In the genomic region with DNA sequence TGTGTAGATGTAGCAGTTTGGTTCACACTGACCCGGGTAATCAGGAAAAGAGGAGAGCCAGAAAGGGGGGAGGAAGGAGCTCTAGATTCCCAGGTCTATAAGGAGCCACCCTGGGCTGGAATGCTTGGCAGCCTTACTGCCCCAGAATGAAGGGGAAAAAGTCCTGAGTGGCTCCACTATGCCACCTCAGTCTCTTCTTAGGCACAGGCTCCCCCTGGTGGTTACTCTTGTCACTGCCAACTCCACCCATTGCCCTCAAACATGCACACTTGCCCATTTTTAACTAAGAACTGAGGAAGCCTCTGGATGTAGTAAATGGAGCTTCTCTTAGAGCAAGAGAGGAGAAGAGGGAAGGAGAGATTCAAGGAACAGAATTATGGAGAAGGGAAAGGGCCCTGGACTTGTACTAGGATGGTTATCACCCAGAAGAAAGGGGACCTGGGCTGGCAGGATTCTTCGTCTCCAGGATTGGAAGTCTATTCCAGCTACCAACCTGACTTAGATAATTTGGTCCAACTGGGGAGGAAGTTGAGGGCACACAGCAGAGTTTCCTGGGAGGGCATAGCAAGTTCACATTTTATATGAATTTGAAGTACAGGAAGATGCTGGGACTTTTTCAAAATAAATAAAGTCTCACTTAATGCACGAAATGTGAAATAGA, we compare ENCODE assay signal across 8 cellular contexts. TPM values are rescaled to one million over a fixed set of nuclear protein-coding genes. Genes with fewer than 3 reads are reported as not detected.
A peak's percentile ranks its signal among the peaks of the same experiment; 100 is the strongest.
DNase-seq lines count a peak whose midpoint lies in the region; ATAC-seq and TF ChIP-seq lines count a peak whose summit lies in the region.

No MANE protein-coding gene starts in this region.

- H3K36me3 Mint-ChIP-seq in endothelial cell (ENCODE audit: low read depth, unreplicated experiment): no peaks in the 10 kb centered on the region

- no peaks in the 10 kb centered on the region for H3K4me1 Mint-ChIP-seq in endothelial cell (ENCODE audit: unreplicated experiment)

- peaks cover 6% of the 10 kb centered on the region for H3K36me3 ChIP-seq in NT2/D1 (ENCODE audit: insufficient read depth, insufficient read length, low read length)
- H3K36me3 ChIP-seq in mucosa of descending colon (ENCODE audit: low read depth): no peaks in the 10 kb centered on the region

- H3K4me1 ChIP-seq in NT2/D1 (ENCODE audit: insufficient read depth, insufficient read length) (no peaks in the 10 kb centered on the region), mucosa of descending colon (ENCODE audit: low read depth) (peaks cover 4% of the 10 kb centered on the region)

- no peaks in the 10 kb centered on the region for H3K9me3 Mint-ChIP-seq in endothelial cell (ENCODE audit: unreplicated experiment)

- H3K27ac Mint-ChIP-seq in endothelial cell (ENCODE audit: unreplicated experiment): no peak overlapping the region

- peaks cover 5% of the 10 kb centered on the region for H3K27me3 Mint-ChIP-seq in endothelial cell (ENCODE audit: unreplicated experiment)

- intact Hi-C loops in mucosa of descending colon (cut with DNase I, micrococcal nuclease): no loop called here

- no peak overlapping the region for H3K4me3 Mint-ChIP-seq in endothelial cell (ENCODE audit: unreplicated experiment)

- peak; percentile 80 for TF ChIP-seq CTCF in endothelial cell (IDR thresholded peaks at IDR 0.05; ENCODE audit: unreplicated experiment)
- peak; percentile 83 for TF ChIP-seq CTCF in mucosa of descending colon (IDR thresholded peaks at IDR 0.05)

- no peaks in the 10 kb centered on the region for H3K9me3 ChIP-seq in NT2/D1 (ENCODE audit: insufficient read depth, low read length)
- no peaks in the 10 kb centered on the region for H3K9me3 ChIP-seq in mucosa of descending colon

- peak; percentile 59 for DNase-seq in DMS153 treated with DMSO at 0.1 percent for 48 hours (lab: John Stamatoyannopoulos, UW; ENCODE audit: unreplicated experiment)
- peak; percentile 96 for DNase-seq in HT-29 (ENCODE audit: low spot score)
- peak; percentile 61 for DNase-seq in NT2/D1 (ENCODE audit: low read depth, low spot score)
- DNase-seq in activated CD8-positive, alpha-beta memory T cell treated with anti-CD3 and anti-CD28 coated beads for 48 hours (ENCODE audit: low read depth in 2 of 3, low spot score in 2 of 3): peak; percentile 38 to 72 (median 58)
- peak; percentile 84 for DNase-seq in endothelial cell (ENCODE audit: low spot score)
- DNase-seq in mucosa of descending colon: peak in 2 of 3 donors; percentile 81 to 95
- DNase-seq in stimulated activated CD8-positive, alpha-beta memory T cell treated with anti-CD3 and anti-CD28 coated beads, Interleukin-4, amount 100 ng/mL, for 48 hours: peak; percentile 90

- ATAC-seq in mucosa of descending colon: peak; percentile 95
- ATAC-seq in HG03469 (IDR thresholded peaks at IDR 0.05; ENCODE audit: unreplicated experiment): no peak

- H3K27me3 ChIP-seq in NT2/D1 (ENCODE audit: insufficient read depth, insufficient read length): no peaks in the 10 kb centered on the region

- no peak overlapping the region for H3K9ac ChIP-seq in NT2/D1 (ENCODE audit: insufficient read length, low read depth)

- H3K4me3 ChIP-seq in NT2/D1 (ENCODE audit: insufficient read length, low read depth) (no peak overlapping the region), mucosa of descending colon (no peak overlapping the region)

RNA-seq across cellular contexts. Expression of a gene that starts 7.8 kb away (rescaled TPM):
- total RNA-seq in HT-29 (2014; rRNA removed; shearing (Covaris generic)): 42.1 and 47.5 TPM in 2 replicates
- total RNA-seq in endothelial cell (ENCODE audit: unreplicated experiment): 25.1 TPM
- 10 to 100 TPM; 17.8 to 21.4 (median 18.3) TPM for total RNA-seq in mucosa of descending colon

RNA-seq across cellular contexts. Expression of a gene that starts 17.0 kb away (rescaled TPM):
- 8.4 and 9.2 TPM in 2 replicates for total RNA-seq in HT-29 (2014; rRNA removed; shearing (Covaris generic))
- total RNA-seq in endothelial cell (ENCODE audit: unreplicated experiment): 20.5 TPM
- total RNA-seq in mucosa of descending colon: 10 to 100 TPM; 25.8 to 45.6 (median 28.1) TPM

RNA-seq across cellular contexts. Expression of a gene that starts 47.2 kb away (rescaled TPM):
- total RNA-seq in HT-29 (2014; rRNA removed; shearing (Covaris generic)): 37.4 and 40.3 TPM in 2 replicates
- total RNA-seq in endothelial cell (ENCODE audit: unreplicated experiment) (160 TPM), mucosa of descending colon (10 to 100 TPM; 32.3 to 92.2 (median 37.2) TPM)

RNA-seq across cellular contexts. Expression of a gene that starts 59.8 kb away (rescaled TPM):
- total RNA-seq in HT-29 (2014; rRNA removed; shearing (Covaris generic)): 41.8 and 51.2 TPM in 2 replicates
- total RNA-seq in endothelial cell (ENCODE audit: unreplicated experiment) (29.9 TPM), mucosa of descending colon (10 to 100 TPM; 17.1 to 30.3 (median 20.3) TPM)
